ENCODE assay signal across 8 cellular contexts in the genomic region with DNA sequence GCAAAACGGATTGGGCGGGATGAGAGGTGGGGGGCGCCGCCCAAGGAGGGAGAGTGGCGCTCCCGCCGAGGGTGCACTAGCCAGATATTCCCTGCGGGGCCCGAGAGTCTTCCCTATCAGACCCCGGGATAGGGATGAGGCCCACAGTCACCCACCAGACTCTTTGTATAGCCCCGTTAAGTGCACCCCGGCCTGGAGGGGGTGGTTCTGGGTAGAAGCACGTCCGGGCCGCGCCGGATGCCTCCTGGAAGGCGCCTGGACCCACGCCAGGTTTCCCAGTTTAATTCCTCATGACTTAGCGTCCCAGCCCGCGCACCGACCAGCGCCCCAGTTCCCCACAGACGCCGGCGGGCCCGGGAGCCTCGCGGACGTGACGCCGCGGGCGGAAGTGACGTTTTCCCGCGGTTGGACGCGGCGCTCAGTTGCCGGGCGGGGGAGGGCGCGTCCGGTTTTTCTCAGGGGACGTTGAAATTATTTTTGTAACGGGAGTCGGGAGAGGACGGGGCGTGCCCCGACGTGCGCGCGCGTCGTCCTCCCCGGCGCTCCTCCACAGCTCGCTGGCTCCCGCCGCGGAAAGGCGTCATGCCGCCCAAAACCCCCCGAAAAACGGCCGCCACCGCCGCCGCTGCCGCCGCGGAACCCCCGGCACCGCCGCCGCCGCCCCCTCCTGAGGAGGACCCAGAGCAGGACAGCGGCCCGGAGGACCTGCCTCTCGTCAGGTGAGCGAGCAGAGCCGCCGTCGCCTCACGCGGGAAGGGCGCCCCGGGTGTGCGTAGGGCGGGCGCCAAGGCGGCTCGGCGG. TPM values are rescaled to one million over a fixed set of nuclear protein-coding genes. Genes with fewer than 3 reads are reported as not detected.
DNase-seq lines count a peak whose midpoint lies in the region; ATAC-seq and TF ChIP-seq lines count a peak whose summit lies in the region.

A gene (plus strand): TSS at position 421 of the 801 bp plus-strand sequence. CDS start 162 bp downstream, at position 583.

- H3K4me3 ChIP-seq in NT2/D1 (ENCODE audit: insufficient read length, low read depth) (peak within 1 kb of the TSS; percentile 74), endodermal cell (ENCODE audit: low read length) (peak within 1 kb of the TSS; percentile 96)

- no peaks in the 10 kb centered on the region for H3K9me3 Mint-ChIP-seq in endodermal cell

- DNase-seq in COLO829 (ENCODE audit: low spot score) = peak; percentile 77
- DNase-seq in HT-29 (ENCODE audit: low spot score) = peak; percentile 97
- peak; percentile 38 for DNase-seq in NT2/D1 (ENCODE audit: low read depth, low spot score)
- DNase-seq in activated CD8-positive, alpha-beta memory T cell treated with anti-CD3 and anti-CD28 coated beads, Interleukin-2, amount 50 U/mL, for 24 hours (ENCODE audit: extremely low read depth) = peak; percentile 76
- DNase-seq in endodermal cell = peak; percentile 89
- peak; percentile 98 for DNase-seq in mesenteric fat pad (ENCODE audit: low spot score)
- peak; percentile 77 for DNase-seq in stimulated activated CD8-positive, alpha-beta memory T cell treated with anti-CD3 and anti-CD28 coated beads, Interleukin-15, amount 100 ng/mL, for 1 hour (ENCODE audit: low read depth)

- H3K9me3 ChIP-seq in NT2/D1 (ENCODE audit: insufficient read depth, low read length) (no peaks in the 10 kb centered on the region), endodermal cell (ENCODE audit: control insufficient read depth, low read length) (no peaks in the 10 kb centered on the region)

- TF ChIP-seq CTCF in endodermal cell (conservative IDR thresholded peaks at IDR 0.05) = no peak

- H3K27me3 ChIP-seq in NT2/D1 (ENCODE audit: insufficient read depth, insufficient read length) = no peaks in the 10 kb centered on the region
- H3K27me3 ChIP-seq in endodermal cell (ENCODE audit: control insufficient read depth, insufficient read depth, low read length, poor library complexity, severe bottlenecking) = no peaks in the 10 kb centered on the region

- H3K27ac Mint-ChIP-seq in endodermal cell = peak within 1 kb of the TSS; percentile 94

- peaks cover 19% of the 10 kb centered on the region for H3K4me1 Mint-ChIP-seq in endodermal cell

- peak within 1 kb of the TSS; percentile 89 for H3K4me3 Mint-ChIP-seq in endodermal cell

- peak within 1 kb of the TSS; percentile 94 for H3K27ac ChIP-seq in endodermal cell (ENCODE audit: low read depth, low read length)

- 0 to 5% methylated on average over 8 to 97 of the region's 97 CpGs for WGBS in endodermal cell (ENCODE audit: insufficient coverage in 1 of 2, insufficient read length in 1 of 2), 2 experiments

- peaks cover 1% of the 10 kb centered on the region for H3K27me3 Mint-ChIP-seq in endodermal cell (ENCODE audit: insufficient read depth)

- H3K4me1 ChIP-seq in NT2/D1 (ENCODE audit: insufficient read depth, insufficient read length) (no peaks in the 10 kb centered on the region), endodermal cell (ENCODE audit: control insufficient read depth, insufficient read depth, low read length) (no peaks in the 10 kb centered on the region)

- peaks cover 3% of the 10 kb centered on the region for H3K36me3 ChIP-seq in NT2/D1 (ENCODE audit: insufficient read depth, insufficient read length, low read length)
- no peaks in the 10 kb centered on the region for H3K36me3 ChIP-seq in endodermal cell (ENCODE audit: control insufficient read depth, insufficient read depth, low read length)

- ATAC-seq in GM21360 (IDR thresholded peaks at IDR 0.05; ENCODE audit: unreplicated experiment) = peak; percentile 71

- H3K9ac ChIP-seq in NT2/D1 (ENCODE audit: insufficient read length, low read depth) = peak within 1 kb of the TSS; percentile 95
- peak within 1 kb of the TSS; percentile 81 for H3K9ac ChIP-seq in endodermal cell (ENCODE audit: extremely low read depth, low read length, poor library complexity, severe bottlenecking)

- peaks cover 2% of the 10 kb centered on the region for H3K36me3 Mint-ChIP-seq in endodermal cell (ENCODE audit: low read depth)

RNA-seq across cellular contexts. Expression of the gene that starts here (rescaled TPM):
- total RNA-seq in HT-29 (2014; rRNA removed; shearing (Covaris generic)) = 18.1 and 21.3 TPM in 2 replicates
- total RNA-seq in endodermal cell = 10 to 100 TPM; 18.7 to 20.1 TPM
- 39.4 TPM for polyA plus RNA-seq in endodermal cell (2013, experiment 1 of 2)
- polyA plus RNA-seq in endodermal cell (2013, experiment 2 of 2) = 39.9 TPM
- total RNA-seq in mesenteric fat pad = 43.9 TPM

Comparison
In these comparisons a context has a peak if more than half of its experiments do, and no peak if none do; other contexts are left out.
1. Peak in every context shown above with its lines: DNase-seq, ATAC-seq, H3K4me3 ChIP-seq and H3K27ac ChIP-seq.
2. DNase-seq: peak in every context shown above with its lines; median percentile 98 in mesenteric fat pad; 97 in HT-29; 89 in endodermal cell; 77 in COLO829; 77 in stimulated activated CD8-positive, alpha-beta memory T cell treated with anti-CD3 and anti-CD28 coated beads, Interleukin-15, amount 100 ng/mL, for 1 hour; 76 in activated CD8-positive, alpha-beta memory T cell treated with anti-CD3 and anti-CD28 coated beads, Interleukin-2, amount 50 U/mL, for 24 hours; 38 in NT2/D1.